8 cellular contexts compared by ENCODE assay signal in genomic region chr1:9539829-9540550, GRCh38. TPM values are rescaled to one million over a fixed set of nuclear protein-coding genes. Genes with fewer than 3 reads are reported as not detected.
DNase-seq lines count a peak whose midpoint lies in the region; ATAC-seq and TF ChIP-seq lines count a peak whose summit lies in the region.

No MANE protein-coding gene starts in this region.

- 46 to 48% methylated on average over 5 of the region's 61 CpGs for WGBS in gastroesophageal sphincter (ENCODE audit: low coverage in 1 of 2), 2 donors
- 6 to 21% methylated on average over 5 to 36 of the region's 61 CpGs for WGBS in transverse colon (ENCODE audit: low coverage in 1 of 2), 2 donors

- peaks cover 0 to 53% (median 10%) of the 10 kb centered on the region in 3 donors for H3K4me1 ChIP-seq in gastroesophageal sphincter
- peaks cover 7 to 42% (median 28%) of the 10 kb centered on the region in 4 donors for H3K4me1 ChIP-seq in transverse colon

- ATAC-seq in GM18867 (IDR thresholded peaks at IDR 0.05; ENCODE audit: unreplicated experiment) (peak; percentile 47), HG03095 (IDR thresholded peaks at IDR 0.05; ENCODE audit: unreplicated experiment) (peak; percentile 33), gastroesophageal sphincter (peak; percentile 65)

- no peaks in the 10 kb centered on the region for H3K36me3 ChIP-seq in gastroesophageal sphincter
- H3K36me3 ChIP-seq in transverse colon: no peaks in the 10 kb centered on the region

- no peak for TF ChIP-seq CTCF in gastroesophageal sphincter (IDR thresholded peaks at IDR 0.05)
- TF ChIP-seq CTCF in transverse colon (IDR thresholded peaks at IDR 0.05): no peak

- DNase-seq in AML-193 (lab: John Stamatoyannopoulos, UW): peak; percentile 28 to 31
- DNase-seq in NOMO-1 treated with dmso at 0.1 percent for 144 hours (lab: John Stamatoyannopoulos, UW; ENCODE audit: unreplicated experiment): peak; percentile 49
- peak; percentile 29 for DNase-seq in activated gamma-delta T cell treated with anti-CD3 and anti-CD28 coated beads, Interleukin-2, amount 50 U/mL, for 16 hours (ENCODE audit: low read depth)
- peak in 43 of 56 donors; percentile 8 to 68 (median 41) for DNase-seq in nucleus accumbens (lab: John Stamatoyannopoulos, UW)
- peak; percentile 58 for DNase-seq in transverse colon

- H3K27ac ChIP-seq in gastroesophageal sphincter (peak overlapping the region; percentile 91 to 98 (median 97)), transverse colon (peak overlapping the region; percentile 89 to 97 (median 94))

- H3K27me3 ChIP-seq in gastroesophageal sphincter (no peaks in the 10 kb centered on the region), transverse colon (no peaks in the 10 kb centered on the region)

- peak overlapping the region; percentile 72 to 93 for H3K4me3 ChIP-seq in gastroesophageal sphincter
- H3K4me3 ChIP-seq in transverse colon: peak overlapping the region; percentile 36 to 93 (median 66)

- TF ChIP-seq EP300 in gastroesophageal sphincter (IDR thresholded peaks at IDR 0.05) (no peak), transverse colon (IDR thresholded peaks at IDR 0.05; ENCODE audit: low read depth) (no peak)

- intact Hi-C loops in transverse colon (cut with DNase I; ENCODE audit: low total_unique reads): no loop called here

- in situ Hi-C loops in transverse colon (cut with MboI; ENCODE audit: low pct_ligation_motif_present in 1 of 4, low pct_unique_long_range_greater_than_20kb in 1 of 4, low sequenced_read_pairs in 3 of 4): no loop called here

- H3K9me3 ChIP-seq in gastroesophageal sphincter (no peaks in the 10 kb centered on the region), transverse colon (no peaks in the 10 kb centered on the region)

- TF ChIP-seq POLR2A in gastroesophageal sphincter (IDR thresholded peaks at IDR 0.05) (no peak), transverse colon (IDR thresholded peaks at IDR 0.05) (peak; percentile 39)

RNA-seq across cellular contexts. Expression of gene SLC25A33, which starts 0.7 kb away (rescaled TPM):
- total RNA-seq in gastroesophageal sphincter (10 to 100 TPM in 2 of 4 donors, 1 to 10 TPM in 2; 7.0 to 11.5 (median 10.5) TPM), transverse colon (10 to 100 TPM in 1 of 4 donors, 1 to 10 TPM in 3; 4.9 to 12.5 (median 6.6) TPM)

RNA-seq across cellular contexts. Expression of gene TMEM201, which starts 48.7 kb away (rescaled TPM):
- total RNA-seq in gastroesophageal sphincter: 1 to 10 TPM; 4.4 to 9.3 (median 5.5) TPM
- total RNA-seq in transverse colon: 10 to 100 TPM in 1 of 4 donors, 1 to 10 TPM in 3; 2.6 to 19.7 (median 6.0) TPM

Comparison
In these comparisons a context has a peak if more than half of its experiments do, and no peak if none do; other contexts are left out.
1. Peak in every context shown above with its lines: DNase-seq, ATAC-seq, H3K4me3 ChIP-seq and H3K27ac ChIP-seq.